Comparison of ENCODE assay signal across 2 cellular contexts in genomic region chr10:52517017-52517416, GRCh38.
TF ChIP-seq lines count a peak whose summit lies in the region.

No MANE protein-coding gene starts in this region.

TF ChIP-seq in IMR-90, 13 proteins besides CTCF, POLR2A, EP300 and RAD21 (continued from another document):
- TF ChIP-seq USF2 (IDR thresholded peaks at IDR 0.05; ENCODE audit: low read depth, low read length) (no peak), NFE2L2 (IDR thresholded peaks at IDR 0.05; ENCODE audit: low read depth, low read length) (no peak), ELK1 (IDR thresholded peaks at IDR 0.05; ENCODE audit: borderline replicate concordance, low read depth, low read length) (no peak), MXI1 (IDR thresholded peaks at IDR 0.05; ENCODE audit: borderline replicate concordance, low read depth, low read length) (no peak)
TF ChIP-seq in IMR-90: peak in this region for 0.

TF ChIP-seq in neural cell, 6 proteins besides CTCF, POLR2A, EP300 and RAD21 (continued from another document):
- TF ChIP-seq POLR2AphosphoS5 (IDR thresholded peaks at IDR 0.05) (peak; percentile 50), MXI1 (conservative IDR thresholded peaks at IDR 0.05; ENCODE audit: poor library complexity, severe bottlenecking) (no peak), TAF1 (IDR thresholded peaks at IDR 0.05; ENCODE audit: low read depth) (no peak), EZH2 (IDR thresholded peaks at IDR 0.05; ENCODE audit: borderline replicate concordance, insufficient read depth, low read length, poor library complexity, severe bottlenecking) (no peak), SMC3 (conservative IDR thresholded peaks at IDR 0.05; ENCODE audit: poor library complexity) (no peak)
